ENCODE assay signal across 11 cellular contexts in genomic region chr3:66443404-66443803, GRCh38. TPM values are rescaled to one million over a fixed set of nuclear protein-coding genes. Genes with fewer than 3 reads are reported as not detected.
DNase-seq lines count a peak whose midpoint lies in the region; TF ChIP-seq lines count a peak whose summit lies in the region.
"Had no signal": no experiment of that assay in that cellular context is flagged by ENCODE, and none has a peak within 500 bp of the region (broad histone marks: within the 10 kb centered on the region; RNA-seq: fewer than 3 reads in every experiment).

No MANE protein-coding gene starts in this region.

- H3K36me3 ChIP-seq in HUES48 (ENCODE audit: control insufficient read depth, insufficient read depth, low read length) (peaks cover 50% of the 10 kb centered on the region), mesodermal cell (ENCODE audit: control insufficient read depth, insufficient read depth, low read length) (peaks cover 8% of the 10 kb centered on the region)

- H3K36me3 Mint-ChIP-seq in brain = peaks cover 34% of the 10 kb centered on the region

- peak overlapping the region; percentile 92 for H3K27ac ChIP-seq in HUES48 (ENCODE audit: low read depth, low read length)
- peak overlapping the region; percentile 73 for H3K27ac ChIP-seq in mesodermal cell (ENCODE audit: low read depth, low read length, severe bottlenecking)
- H3K27ac ChIP-seq in substantia nigra (ENCODE audit: low read depth, low read length, poor library complexity, severe bottlenecking) = peak overlapping the region; percentile 16

- H3K9me3 Mint-ChIP-seq in brain = no peaks in the 10 kb centered on the region

- no peak overlapping the region for H3K9ac ChIP-seq in HUES48 (ENCODE audit: low read depth, low read length)

- peaks cover 2% of the 10 kb centered on the region for H3K27me3 Mint-ChIP-seq in brain

- H3K4me3 Mint-ChIP-seq in brain = peak overlapping the region in 4 of 5 experiments; percentile 74 to 82 (median 77)

- peaks cover 67% of the 10 kb centered on the region for H3K4me1 ChIP-seq in HUES48 (ENCODE audit: control insufficient read depth, insufficient read depth, low read length)
- peaks cover 42% of the 10 kb centered on the region for H3K4me1 ChIP-seq in mesodermal cell (ENCODE audit: control insufficient read depth, insufficient read depth, low read length, poor library complexity, severe bottlenecking)

- no peak for TF ChIP-seq CTCF in brain (conservative IDR thresholded peaks at IDR 0.05)

- DNase-seq in substantia nigra (lab: John Stamatoyannopoulos, UW) (no peak), NCI-H128 (lab: John Stamatoyannopoulos, UW; ENCODE audit: unreplicated experiment) (no peak), ecto neural progenitor cell (ENCODE audit: low spot score) (no peak), activated gamma-delta T cell (lab: John Stamatoyannopoulos, UW) (no peak), AG20443 (ENCODE audit: low spot score) (no peak)
- DNase-seq: DMS53, mucosa of descending colon, RPMI8226 had no signal

- no peaks in the 10 kb centered on the region for H3K9me3 ChIP-seq in HUES48 (ENCODE audit: control insufficient read depth, insufficient read depth, low read length)
- no peaks in the 10 kb centered on the region for H3K9me3 ChIP-seq in mesodermal cell (ENCODE audit: control insufficient read depth, low read length)
- H3K9me3 ChIP-seq: mucosa of descending colon had no signal

- H3K27me3 ChIP-seq in HUES48 (ENCODE audit: control insufficient read depth, insufficient read depth, low read length) = no peaks in the 10 kb centered on the region

- peak overlapping the region; percentile 87 to 98 (median 93) for H3K27ac Mint-ChIP-seq in brain

- WGBS in mesodermal cell (ENCODE audit: insufficient coverage in 2 of 2), 2 experiments = 83 to 89% methylated on average over 4 of the region's 5 CpGs

- H3K4me1 Mint-ChIP-seq in brain = peaks cover 95% of the 10 kb centered on the region

- no peak overlapping the region for H3K4me3 ChIP-seq in HUES48 (ENCODE audit: low read depth, low read length)
- H3K4me3 ChIP-seq in mesodermal cell (ENCODE audit: extremely low read depth, insufficient read depth, low read length, poor library complexity, severe bottlenecking) = no peak overlapping the region
- H3K4me3 ChIP-seq: mucosa of descending colon had no signal

RNA-seq across cellular contexts. Expression of gene LRIG1, which starts 57.4 kb away (rescaled TPM):
- 53.8 TPM for polyA plus RNA-seq in brain (ENCODE audit: insufficient read depth, low read depth, low replicate concordance)
- 22.6 TPM for polyA plus RNA-seq in mesodermal cell (2013, experiment 1 of 2)
- 15.3 TPM for polyA plus RNA-seq in mesodermal cell (2013, experiment 2 of 2)

Comparison
In these comparisons a context has a peak if more than half of its experiments do, and no peak if none do; other contexts are left out.
1. H3K27ac ChIP-seq: peak in every context shown above with its lines; median percentile 92 in HUES48; 73 in mesodermal cell; 16 in substantia nigra.